ENCODE assay signal across 13 cellular contexts in genomic region chr2:23280401-23280800, GRCh38.
"Had no signal": no experiment of that assay in that cellular context is flagged by ENCODE, and none has a peak within 500 bp of the region (broad histone marks: within the 10 kb centered on the region; RNA-seq: fewer than 3 reads in every experiment).

No MANE protein-coding gene starts in this region.

- ATAC-seq: heart left ventricle, left ventricle myocardium superior, sciatic nerve had no signal

- H3K4me3 Mint-ChIP-seq: nephron progenitor cell; T-helper 2 cell treated with Interferon-gamma antibody and Interleukin-4, amounts not matched to agents 5 μg/mL and 100 μg/mL, for 36 hours; type B pancreatic cell had no signal

- DNase-seq: activated naive CD4-positive, alpha-beta T cell treated with anti-CD3 and anti-CD28 coated beads, Interleukin-2, amount 50 U/mL, for 16 hours; cerebellar nuclear complex; foreskin melanocyte; heart left ventricle; islet precursor cell; left ventricle myocardium superior; mesendoderm; nephron progenitor cell; stimulated activated naive CD4-positive, alpha-beta T cell had no signal

- H3K27ac Mint-ChIP-seq: nephron progenitor cell; T-helper 2 cell treated with Interferon-gamma antibody and Interleukin-4, amounts not matched to agents 5 μg/mL and 100 μg/mL, for 36 hours; type B pancreatic cell had no signal

- H3K9me3 Mint-ChIP-seq: nephron progenitor cell; T-helper 2 cell treated with Interferon-gamma antibody and Interleukin-4, amounts not matched to agents 5 μg/mL and 100 μg/mL, for 36 hours had no signal

- H3K27ac ChIP-seq: heart left ventricle, prostate gland had no signal

- H3K4me1 Mint-ChIP-seq: nephron progenitor cell had no signal

- H3K36me3 ChIP-seq: heart left ventricle, prostate gland had no signal

- H3K4me3 ChIP-seq: heart left ventricle, prostate gland had no signal
